ENCODE assay signal across 15 cellular contexts in the genomic region with DNA sequence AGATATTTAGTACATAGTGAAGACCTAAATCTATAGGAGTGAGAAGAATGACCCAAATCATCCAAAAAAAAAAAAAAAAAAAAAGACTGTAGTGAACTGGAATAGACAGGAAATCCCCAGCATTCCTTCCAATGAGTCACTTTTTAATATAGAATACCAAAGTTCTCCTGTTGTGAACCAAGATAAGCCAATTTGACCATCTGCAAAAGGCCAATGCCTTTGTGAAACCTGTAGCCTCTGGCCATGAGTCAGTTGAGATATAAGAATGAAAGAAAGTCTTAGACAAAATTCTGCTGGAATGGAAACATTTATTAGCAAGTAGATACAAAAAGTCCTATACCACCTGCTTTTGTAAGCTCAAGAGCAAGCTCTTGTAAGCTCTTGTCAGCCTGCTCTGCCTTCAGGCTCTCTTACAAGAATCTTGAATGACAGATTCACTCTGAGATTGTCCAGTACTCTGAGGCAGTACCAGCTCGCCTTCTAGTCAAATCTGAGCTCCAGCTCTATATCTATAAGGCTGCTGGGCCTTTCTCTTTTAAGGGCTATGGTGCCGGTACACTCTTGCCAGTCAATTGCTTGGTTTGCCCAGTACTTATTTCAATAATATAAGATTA.
DNase-seq lines count a peak whose midpoint lies in the region; ATAC-seq, FAIRE-seq and TF ChIP-seq lines count a peak whose summit lies in the region.
"Had no signal": no experiment of that assay in that cellular context is flagged by ENCODE, and none has a peak within 500 bp of the region (broad histone marks: within the 10 kb centered on the region; RNA-seq: fewer than 3 reads in every experiment).

No MANE protein-coding gene starts in this region.

- no peaks in the 10 kb centered on the region for H3K4me1 Mint-ChIP-seq in activated T-cell treated with anti-CD3 and anti-CD28 coated beads, Interleukin-2, amount 50 U/mL, for 24 hours (ENCODE audit: low read depth)

- no peak overlapping the region for H3K4me2 ChIP-seq in GM23248 (ENCODE audit: unreplicated experiment)

- CTCF ChIA-PET in HEK293T (lab: Yijun Ruan, JAX): no interaction called here

- no peaks in the 10 kb centered on the region for H3K36me3 ChIP-seq in GM23248 (ENCODE audit: low read depth)
- H3K36me3 ChIP-seq in kidney (ENCODE audit: control insufficient read depth in 1 of 2, insufficient read depth in 2 of 2, low read length in 2 of 2): no peaks in the 10 kb centered on the region

- H3K4me1 ChIP-seq in GM23248 (ENCODE audit: insufficient read depth): peaks cover 23% of the 10 kb centered on the region
- H3K4me1 ChIP-seq in kidney (ENCODE audit: control insufficient read depth in 1 of 2, insufficient read depth in 1 of 2, low read depth in 1 of 2, low read length in 2 of 2): peaks cover 0 to 3% of the 10 kb centered on the region in 2 donors

- no peaks in the 10 kb centered on the region for H4K20me1 ChIP-seq in GM23248 (ENCODE audit: insufficient read depth)

- no peak overlapping the region for H3K9ac ChIP-seq in GM23248
- no peak overlapping the region for H3K9ac ChIP-seq in kidney (ENCODE audit: low read length in 2 of 2)

- ATAC-seq in HG03196 (IDR thresholded peaks at IDR 0.05; ENCODE audit: unreplicated experiment): no peak
- ATAC-seq: effector memory CD8-positive, alpha-beta T cell had no signal

- no peak overlapping the region for H3K27ac Mint-ChIP-seq in activated T-cell treated with anti-CD3 and anti-CD28 coated beads, Interleukin-2, amount 50 U/mL, for 24 hours
- H3K27ac Mint-ChIP-seq: activated naive CD4-positive, alpha-beta T cell treated with anti-CD3 and anti-CD28 coated beads for 36 hours; effector memory CD8-positive, alpha-beta T cell had no signal

- H3K27me3 Mint-ChIP-seq in activated T-cell treated with anti-CD3 and anti-CD28 coated beads, Interleukin-2, amount 50 U/mL, for 24 hours: no peaks in the 10 kb centered on the region
- H3K27me3 Mint-ChIP-seq: effector memory CD8-positive, alpha-beta T cell had no signal

- no peaks in the 10 kb centered on the region for H3K9me3 ChIP-seq in GM23248 (ENCODE audit: low read depth)
- H3K9me3 ChIP-seq in kidney (ENCODE audit: control insufficient read depth in 1 of 2, low read length in 2 of 2): no peaks in the 10 kb centered on the region

- in situ Hi-C loops in GM23248 (cut with MboI) (no loop called here), SK-MEL-5 (cut with HindIII; ENCODE audit: low pct_unique_long_range_greater_than_20kb, low sequenced_read_pairs) (no loop called here)

- no peaks in the 10 kb centered on the region for H3K79me2 ChIP-seq in GM23248 (ENCODE audit: insufficient read depth)

- peaks cover 4% of the 10 kb centered on the region for H3K9me3 Mint-ChIP-seq in activated T-cell treated with anti-CD3 and anti-CD28 coated beads, Interleukin-2, amount 50 U/mL, for 24 hours

- intact Hi-C loops in kidney (cut with DNase I): no loop called here

- H3K27me3 ChIP-seq in GM23248 (replicated peaks; ENCODE audit: insufficient read depth): no peaks in the 10 kb centered on the region

- WGBS in GM23248 (ENCODE audit: low coverage in 1 of 2, low lambda C conversion rate in 2 of 2, missing lambda C conversion rate in 2 of 2), 2 experiments: 91 to 95% methylated on average over 2 of the region's 2 CpGs

- 0 out of 2 replicates have a peak, but pooled peaks cover 5% of the 10 kb centered on the region for H3F3A ChIP-seq in GM23248 (ENCODE audit: insufficient read depth)

- DNase-seq in GM23248: peak; percentile 52
- peak; percentile 77 for DNase-seq in SK-MEL-5 (ENCODE audit: low read depth, low spot score)
- DNase-seq in fibroblast of mammary gland (ENCODE audit: low read depth): peak; percentile 60
- peak; percentile 18 for DNase-seq in skeletal muscle cell (ENCODE audit: low read depth)
- DNase-seq in kidney: no peak
- DNase-seq in HEK293T (ENCODE audit: extremely low spot score): no peak
- DNase-seq in activated T-cell treated with anti-CD3 and anti-CD28 coated beads, Interleukin-2, amount 50 U/mL, for 24 hours: no peak
- DNase-seq: activated CD4-positive, alpha-beta T cell treated with anti-CD3 and anti-CD28 coated beads for 48 hours; activated naive CD4-positive, alpha-beta T cell treated with anti-CD3 and anti-CD28 coated beads for 36 hours; effector memory CD8-positive, alpha-beta T cell; GOT3; NCI-H446 treated with DMSO at 0.1 percent for 48 hours; stimulated activated CD4-positive, alpha-beta T cell treated with anti-CD3 and anti-CD28 coated beads, Interleukin-15, amount 100 ng/mL, for 24 hours had no signal

- no peak overlapping the region for H3K4me3 Mint-ChIP-seq in activated T-cell treated with anti-CD3 and anti-CD28 coated beads, Interleukin-2, amount 50 U/mL, for 24 hours
- H3K4me3 Mint-ChIP-seq: activated naive CD4-positive, alpha-beta T cell treated with anti-CD3 and anti-CD28 coated beads for 36 hours; effector memory CD8-positive, alpha-beta T cell had no signal

- FAIRE-seq in kidney (lab: Jason Lieb, UNC): no peak

- POLR2A ChIA-PET in HEK293T (lab: Yijun Ruan, JAX): no interaction called here

- no peak overlapping the region for H3K4me3 ChIP-seq in GM23248
- H3K4me3 ChIP-seq in fibroblast of mammary gland (ENCODE audit: control insufficient read depth, low read depth, low read length): no peak overlapping the region
- H3K4me3 ChIP-seq in skeletal muscle cell (ENCODE audit: low read depth, low read length): no peak overlapping the region
- H3K4me3 ChIP-seq in kidney (ENCODE audit: low read length in 2 of 2): no peak overlapping the region
- H3K4me3 ChIP-seq: SK-N-MC had no signal

- no peak overlapping the region for H2AFZ ChIP-seq in GM23248

- H3K36me3 Mint-ChIP-seq in activated T-cell treated with anti-CD3 and anti-CD28 coated beads, Interleukin-2, amount 50 U/mL, for 24 hours (ENCODE audit: low read depth): no peaks in the 10 kb centered on the region

- H3K27ac ChIP-seq in GM23248 (no peak overlapping the region), kidney (ENCODE audit: low read depth in 2 of 2, low read length in 2 of 2) (no peak overlapping the region)
- H3K27ac ChIP-seq: SK-N-MC had no signal

- TF ChIP-seq CTCF in fibroblast of mammary gland (conservative IDR thresholded peaks at IDR 0.05; ENCODE audit: control insufficient read depth, insufficient read depth, low read depth, low read length) (no peak), kidney (IDR thresholded peaks at IDR 0.05; ENCODE audit: borderline replicate concordance, extremely low read depth, insufficient read depth) (no peak)

- no peaks in the 10 kb centered on the region for H3K9me2 ChIP-seq in GM23248 (ENCODE audit: insufficient read depth)

TF ChIP-seq in HEK293T, 16 proteins besides CTCF, POLR2A, EP300 and RAD21:
- TF ChIP-seq TARDBP (IDR thresholded peaks at IDR 0.05) (no peak), L3MBTL2 (conservative IDR thresholded peaks at IDR 0.05) (no peak), ZNF384 (IDR thresholded peaks at IDR 0.05) (no peak), CTBP1 (IDR thresholded peaks at IDR 0.05; ENCODE audit: borderline replicate concordance) (no peak)

Comparison
In these comparisons a context has a peak if more than half of its experiments do, and no peak if none do; other contexts are left out.
1. DNase-seq: peak in GM23248 (single experiment), SK-MEL-5 (single experiment), fibroblast of mammary gland (single experiment) and skeletal muscle cell (single experiment); none in kidney (single experiment), HEK293T (single experiment) and activated T-cell treated with anti-CD3 and anti-CD28 coated beads, Interleukin-2, amount 50 U/mL, for 24 hours (single experiment).